ENCODE assay signal across 13 cellular contexts in the genomic region with DNA sequence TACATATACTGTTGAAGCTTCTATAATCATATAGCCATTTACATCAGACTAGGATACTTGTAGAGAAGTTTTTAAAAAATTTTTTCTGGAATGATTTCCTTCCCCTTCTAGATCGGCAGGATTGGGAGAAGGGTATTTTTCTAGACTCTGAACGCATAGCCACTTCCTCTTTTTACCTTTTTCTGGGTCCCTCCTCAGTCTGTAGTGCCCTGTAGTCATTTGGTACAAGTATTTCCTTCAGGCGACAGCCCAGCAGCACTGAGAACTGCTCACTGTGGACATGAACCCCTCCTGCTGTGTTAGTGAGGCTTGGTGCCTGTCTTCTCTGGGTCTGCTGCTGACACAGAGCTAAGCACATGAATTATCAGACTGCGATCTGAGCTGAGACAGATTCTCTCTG.
DNase-seq lines count a peak whose midpoint lies in the region; ATAC-seq and TF ChIP-seq lines count a peak whose summit lies in the region.
"Had no signal": no experiment of that assay in that cellular context is flagged by ENCODE, and none has a peak within 500 bp of the region (broad histone marks: within the 10 kb centered on the region; RNA-seq: fewer than 3 reads in every experiment).

No MANE protein-coding gene starts in this region.

- peaks cover 13 to 18% of the 10 kb centered on the region in 2 donors for H3K4me1 Mint-ChIP-seq in natural killer cell
- peaks cover 3 to 6% of the 10 kb centered on the region in 2 donors for H3K4me1 Mint-ChIP-seq in natural killer cell treated with Interleukin-12 subunit alpha and Interleukin-12 subunit beta and Interleukin-15 and Interleukin-18, amount 100 ng/mL, for 72 hours (ENCODE audit: low read depth in 2 of 2)
- no peaks in the 10 kb centered on the region for H3K4me1 Mint-ChIP-seq in activated CD8-positive, alpha-beta T cell treated with anti-CD3 and anti-CD28 coated beads for 36 hours (ENCODE audit: low read depth)

- H3K27me3 Mint-ChIP-seq in natural killer cell (ENCODE audit: low read depth in 2 of 2) = no peaks in the 10 kb centered on the region
- no peaks in the 10 kb centered on the region for H3K27me3 Mint-ChIP-seq in natural killer cell treated with Interleukin-12 subunit alpha and Interleukin-12 subunit beta and Interleukin-15 and Interleukin-18, amount 100 ng/mL, for 72 hours
- H3K27me3 Mint-ChIP-seq in activated CD8-positive, alpha-beta T cell treated with anti-CD3 and anti-CD28 coated beads for 36 hours = no peaks in the 10 kb centered on the region

- DNase-seq in natural killer cell = no peak
- no peak for DNase-seq in natural killer cell treated with Interleukin-12 subunit alpha and Interleukin-12 subunit beta and Interleukin-15 and Interleukin-18, amount 100 ng/mL, for 72 hours (ENCODE audit: low spot score)
- no peak for DNase-seq in activated CD8-positive, alpha-beta T cell treated with anti-CD3 and anti-CD28 coated beads for 36 hours
- no peak for DNase-seq in activated CD8-positive, alpha-beta memory T cell treated with anti-CD3 and anti-CD28 coated beads for 24 hours
- no peak for DNase-seq in DMS153 (lab: John Stamatoyannopoulos, UW)
- DNase-seq in substantia nigra (lab: John Stamatoyannopoulos, UW) = no peak
- DNase-seq: immature natural killer cell, KG1, PC-3 had no signal

- no peak overlapping the region for H3K4me3 Mint-ChIP-seq in natural killer cell
- H3K4me3 Mint-ChIP-seq in natural killer cell treated with Interleukin-12 subunit alpha and Interleukin-12 subunit beta and Interleukin-15 and Interleukin-18, amount 100 ng/mL, for 72 hours = no peak overlapping the region
- no peak overlapping the region for H3K4me3 Mint-ChIP-seq in activated CD8-positive, alpha-beta T cell treated with anti-CD3 and anti-CD28 coated beads for 36 hours
- H3K4me3 Mint-ChIP-seq: immature natural killer cell had no signal

- H3K27ac Mint-ChIP-seq in natural killer cell = peak overlapping the region; percentile 25 to 70
- H3K27ac Mint-ChIP-seq in natural killer cell treated with Interleukin-12 subunit alpha and Interleukin-12 subunit beta and Interleukin-15 and Interleukin-18, amount 100 ng/mL, for 72 hours = peak overlapping the region in 1 of 2 donors; percentile 26
- no peak overlapping the region for H3K27ac Mint-ChIP-seq in activated CD8-positive, alpha-beta T cell treated with anti-CD3 and anti-CD28 coated beads for 36 hours
- H3K27ac Mint-ChIP-seq: activated naive CD4-positive, alpha-beta T cell treated with anti-CD3 and anti-CD28 coated beads, Interleukin-2, amount 50 U/mL, for 72 hours had no signal

- H3K9me3 Mint-ChIP-seq in natural killer cell = no peaks in the 10 kb centered on the region
- no peaks in the 10 kb centered on the region for H3K9me3 Mint-ChIP-seq in natural killer cell treated with Interleukin-12 subunit alpha and Interleukin-12 subunit beta and Interleukin-15 and Interleukin-18, amount 100 ng/mL, for 72 hours
- no peaks in the 10 kb centered on the region for H3K9me3 Mint-ChIP-seq in activated CD8-positive, alpha-beta T cell treated with anti-CD3 and anti-CD28 coated beads for 36 hours
- H3K9me3 Mint-ChIP-seq: activated naive CD4-positive, alpha-beta T cell treated with anti-CD3 and anti-CD28 coated beads, Interleukin-2, amount 50 U/mL, for 72 hours; immature natural killer cell had no signal

- TF ChIP-seq CTCF in natural killer cell (IDR thresholded peaks at IDR 0.05) = no peak
- TF ChIP-seq CTCF in activated CD8-positive, alpha-beta T cell treated with anti-CD3 and anti-CD28 coated beads for 36 hours (IDR thresholded peaks at IDR 0.05) = no peak

- POLR2A ChIA-PET in activated CD8-positive, alpha-beta T cell treated with anti-CD3 and anti-CD28 coated beads for 36 hours (lab: Charles Lee) = no interaction called here

- intact Hi-C loops in natural killer cell (cut with micrococcal nuclease) = no loop called here
- intact Hi-C loops in activated CD8-positive, alpha-beta T cell treated with anti-CD3 and anti-CD28 coated beads for 36 hours (cut with micrococcal nuclease) = no loop called here

- CTCF ChIA-PET in activated CD8-positive, alpha-beta T cell treated with anti-CD3 and anti-CD28 coated beads for 36 hours (lab: Charles Lee) = interaction anchor here (1.4 kb wide), 1 partner anchor 11 kb away, joined by 9 read pairs; no protein-coding TSS in a partner anchor

- ATAC-seq in natural killer cell (no peak), HG02798 (IDR thresholded peaks at IDR 0.05; ENCODE audit: poor library complexity, unreplicated experiment) (peak; percentile 74), HG03558 (IDR thresholded peaks at IDR 0.05; ENCODE audit: extremely low read depth, unreplicated experiment) (peak; percentile 44)
- no peak for ATAC-seq in natural killer cell treated with Interleukin-12 subunit alpha and Interleukin-12 subunit beta and Interleukin-15 and Interleukin-18, amount 100 ng/mL, for 72 hours
- no peak for ATAC-seq in activated CD8-positive, alpha-beta T cell treated with anti-CD3 and anti-CD28 coated beads for 36 hours
- ATAC-seq: activated naive CD4-positive, alpha-beta T cell treated with anti-CD3 and anti-CD28 coated beads, Interleukin-2, amount 50 U/mL, for 72 hours; PC-3 had no signal

- no peak overlapping the region for H3K27ac ChIP-seq in substantia nigra (ENCODE audit: low read depth, low read length, poor library complexity, severe bottlenecking)
- H3K27ac ChIP-seq: right atrium auricular region had no signal

- no peaks in the 10 kb centered on the region for H3K36me3 Mint-ChIP-seq in natural killer cell
- no peaks in the 10 kb centered on the region for H3K36me3 Mint-ChIP-seq in natural killer cell treated with Interleukin-12 subunit alpha and Interleukin-12 subunit beta and Interleukin-15 and Interleukin-18, amount 100 ng/mL, for 72 hours
- H3K36me3 Mint-ChIP-seq in activated CD8-positive, alpha-beta T cell treated with anti-CD3 and anti-CD28 coated beads for 36 hours (ENCODE audit: low read depth) = no peaks in the 10 kb centered on the region
- H3K36me3 Mint-ChIP-seq: activated naive CD4-positive, alpha-beta T cell treated with anti-CD3 and anti-CD28 coated beads, Interleukin-2, amount 50 U/mL, for 72 hours had no signal

Comparison
In these comparisons a context has a peak if more than half of its experiments do, and no peak if none do; other contexts are left out.
1. ATAC-seq: peak in HG02798 (single experiment) and HG03558 (single experiment); none in natural killer cell (0 of 3), natural killer cell treated with Interleukin-12 subunit alpha and Interleukin-12 subunit beta and Interleukin-15 and Interleukin-18, amount 100 ng/mL, for 72 hours (0 of 2) and activated CD8-positive, alpha-beta T cell treated with anti-CD3 and anti-CD28 coated beads for 36 hours (single experiment).